Comparison of ENCODE assay signal across 2 cellular contexts in genomic region chr10:132802694-132803320, GRCh38.
TF ChIP-seq lines count a peak whose summit lies in the region.

No MANE protein-coding gene starts in this region.

TF ChIP-seq in Ishikawa, 13 proteins besides CTCF, POLR2A, EP300 and RAD21 (continued from another document):
- TF ChIP-seq REST (IDR thresholded peaks at IDR 0.05; ENCODE audit: low read depth) (no peak), TCF12 (IDR thresholded peaks at IDR 0.05; ENCODE audit: low read depth) (no peak), EGR1 (IDR thresholded peaks at IDR 0.05) (no peak)
TF ChIP-seq in Ishikawa: peak in this region for 0.

TF ChIP-seq in K562, 482 proteins besides CTCF, POLR2A, EP300 and RAD21 (continued from another document):
- TF ChIP-seq THAP12 (CRISPR knock-in tag; IDR thresholded peaks at IDR 0.05) (no peak), JUNB (CRISPR knock-in tag; conservative IDR thresholded peaks at IDR 0.05) (no peak), ZNF639 (CRISPR knock-in tag; conservative IDR thresholded peaks at IDR 0.05 in 1 of 2, IDR thresholded peaks at IDR 0.05 in 1 of 2) (no peak), GATA2 (CRISPR knock-in tag; IDR thresholded peaks at IDR 0.05) (no peak), ZNF146 (CRISPR knock-in tag; IDR thresholded peaks at IDR 0.05; ENCODE audit: unreplicated experiment) (no peak), PHB2 (IDR thresholded peaks at IDR 0.05; ENCODE audit: low read depth) (no peak), ZNF644 (tag; IDR thresholded peaks at IDR 0.05; ENCODE audit: low read depth) (no peak), NCOA1 (IDR thresholded peaks at IDR 0.05; ENCODE audit: low read depth) (no peak), ZNF140 (CRISPR knock-in tag; IDR thresholded peaks at IDR 0.05) (no peak), ZC3H11A (IDR thresholded peaks at IDR 0.05; ENCODE audit: low read depth, low read length) (no peak), ZNF431 (CRISPR knock-in tag; IDR thresholded peaks at IDR 0.05) (no peak), E2F5 (CRISPR knock-in tag; IDR thresholded peaks at IDR 0.05) (no peak), POLR2B (IDR thresholded peaks at IDR 0.05; ENCODE audit: low read depth, partially characterized antibody) (no peak)
